Comparison of ENCODE assay signal across 13 cellular contexts in the genomic region with DNA sequence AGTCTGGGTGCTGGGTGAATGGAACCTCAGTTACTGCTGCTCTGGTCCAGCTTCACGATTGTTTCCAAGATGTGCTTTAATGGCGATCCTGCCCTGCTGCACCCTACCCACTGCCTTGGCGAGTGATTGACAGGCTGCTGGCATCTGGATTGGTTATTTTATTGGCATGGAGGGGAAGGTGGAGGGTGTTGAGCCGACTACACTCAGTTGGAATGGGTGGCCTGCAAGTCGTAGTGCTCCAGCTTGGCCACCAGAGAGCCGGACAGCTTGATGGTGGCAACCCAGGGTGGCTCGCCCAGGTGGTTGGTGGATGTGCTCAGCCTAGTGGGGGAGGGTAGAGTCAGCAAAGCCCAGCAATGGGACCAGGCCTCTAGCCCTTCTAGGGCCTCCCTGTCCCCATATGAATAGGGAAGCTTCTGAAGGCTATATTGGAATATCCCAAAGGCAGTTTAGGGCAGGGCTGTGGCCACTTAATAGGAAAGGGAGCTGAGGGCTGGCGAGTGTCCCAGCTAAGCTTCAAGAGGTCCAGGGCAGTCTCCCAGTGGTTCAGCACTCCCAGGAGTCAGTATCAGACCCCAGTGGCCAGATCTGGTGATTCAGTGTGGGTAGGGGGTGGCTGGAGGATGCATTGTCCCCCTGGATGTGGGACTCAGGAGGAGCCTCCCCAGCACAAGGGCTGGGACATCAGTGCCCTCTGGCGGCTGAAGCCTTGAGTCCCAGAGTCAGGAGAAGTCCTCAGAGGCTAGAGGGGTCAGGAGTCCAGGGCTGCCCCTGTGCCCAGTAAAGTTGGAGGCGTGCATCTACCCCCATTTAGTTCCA. TPM values are rescaled to one million over a fixed set of nuclear protein-coding genes. Genes with fewer than 3 reads are reported as not detected.
DNase-seq lines count a peak whose midpoint lies in the region; ATAC-seq, FAIRE-seq and TF ChIP-seq lines count a peak whose summit lies in the region.
"Had no signal": no experiment of that assay in that cellular context is flagged by ENCODE, and none has a peak within 500 bp of the region (broad histone marks: within the 10 kb centered on the region; RNA-seq: fewer than 3 reads in every experiment).

No MANE protein-coding gene starts in this region.

- H2AFZ ChIP-seq in HepG2 (ENCODE audit: low read length), result no peak overlapping the region

- peak; percentile 24 for DNase-seq in HepG2 (ENCODE audit: low spot score)
- DNase-seq in right lobe of liver, result no peak
- no peak for DNase-seq in T-helper 17 cell
- no peak for DNase-seq in fibroblast of mammary gland (ENCODE audit: low read depth)
- DNase-seq in NCI-H187 (lab: John Stamatoyannopoulos, UW), result no peak
- DNase-seq: NCI-H146, occipital lobe had no signal

- H3K4me1 ChIP-seq in HepG2 (ENCODE audit: insufficient read depth, low read length), result peaks cover 15% of the 10 kb centered on the region
- H3K4me1 ChIP-seq in right lobe of liver, result peaks cover 0 to 9% (median 0%) of the 10 kb centered on the region in 4 donors

- H3K4me3 Mint-ChIP-seq in T-helper 17 cell, result no peak overlapping the region

- no peaks in the 10 kb centered on the region for H3K27me3 Mint-ChIP-seq in T-helper 17 cell

- no peak overlapping the region for H3K4me2 ChIP-seq in HepG2 (ENCODE audit: low read depth, low read length)

- peak; percentile 56 for ATAC-seq in HepG2
- no peak for ATAC-seq in right lobe of liver
- no peak for ATAC-seq in T-helper 17 cell
- ATAC-seq in HG03342 (IDR thresholded peaks at IDR 0.05; ENCODE audit: unreplicated experiment), result no peak
- no peak for ATAC-seq in GM21576 (IDR thresholded peaks at IDR 0.05; ENCODE audit: unreplicated experiment)
- no peak for ATAC-seq in HG03039 (IDR thresholded peaks at IDR 0.05; ENCODE audit: unreplicated experiment)

- CTCF ChIA-PET in HepG2 (lab: Yijun Ruan, JAX; ENCODE audit: low intra/inter-chr PET ratio, low total read pairs), result no interaction called here

- peaks cover 2 to 13% of the 10 kb centered on the region in 2 experiments; a peak in 3 of 5 replicates for H3K27me3 ChIP-seq in HepG2 (ENCODE audit: control insufficient read depth in 1 of 2, insufficient read depth in 2 of 2, low read length in 2 of 2)
- no peaks in the 10 kb centered on the region for H3K27me3 ChIP-seq in right lobe of liver
- H3K27me3 ChIP-seq: SJSA1 had no signal

- peak overlapping the region; percentile 45 for H3K27ac Mint-ChIP-seq in T-helper 17 cell

- H3K9ac ChIP-seq in HepG2 (ENCODE audit: insufficient read depth, low read depth, low read length), result no peak overlapping the region
- H3K9ac ChIP-seq: BLaER1 had no signal

- TF ChIP-seq CTCF in HepG2 (CRISPR knock-in tag; IDR thresholded peaks at IDR 0.05) (peak; percentile 50), right lobe of liver (IDR thresholded peaks at IDR 0.05) (peak in 1 of 4 donors; percentile 11), fibroblast of mammary gland (conservative IDR thresholded peaks at IDR 0.05; ENCODE audit: control insufficient read depth, insufficient read depth, low read depth, low read length) (peak; percentile 26)

- peaks cover 19% of the 10 kb centered on the region for H3K4me1 Mint-ChIP-seq in T-helper 17 cell

- no peak overlapping the region for H3K27ac ChIP-seq in HepG2 (ENCODE audit: extremely low read length, insufficient read depth, low read length)
- H3K27ac ChIP-seq in right lobe of liver, result no peak overlapping the region
- H3K27ac ChIP-seq: BLaER1, SJSA1 had no signal

- peaks cover 4% of the 10 kb centered on the region; the same call in 1 of the 2 replicates for H4K20me1 ChIP-seq in HepG2 (ENCODE audit: insufficient read depth, low read length)

- H3K36me3 Mint-ChIP-seq in T-helper 17 cell (ENCODE audit: low read depth), result peaks cover 15% of the 10 kb centered on the region

- TF ChIP-seq RAD21 in HepG2 (CRISPR knock-in tag; IDR thresholded peaks at IDR 0.05), result peak; percentile 45

- POLR2A ChIA-PET in HepG2 (lab: Yijun Ruan, JAX), result interaction anchor here (1.4 to 2.5 kb wide), 2 partner anchors 10 to 24 kb away, joined by 3 to 15 read pairs; partner anchors contain the start of gene PSMD8

- no peak for TF ChIP-seq EP300 in HepG2 (IDR thresholded peaks at IDR 0.05; ENCODE audit: low read depth in 2 of 2, low read length in 2 of 2)
- no peak for TF ChIP-seq EP300 in HepG2 (CRISPR knock-in tag; IDR thresholded peaks at IDR 0.05; ENCODE audit: borderline replicate concordance)

- H3K9me3 ChIP-seq in HepG2 (ENCODE audit: low read length), result no peaks in the 10 kb centered on the region
- H3K9me3 ChIP-seq in right lobe of liver, result no peaks in the 10 kb centered on the region
- H3K9me3 ChIP-seq in T-helper 17 cell (ENCODE audit: control insufficient read depth, low read length, poor library complexity, severe bottlenecking), result no peaks in the 10 kb centered on the region
- H3K9me3 ChIP-seq: BLaER1, SJSA1 had no signal

- intact Hi-C loops in HepG2 (cut with micrococcal nuclease; ENCODE audit: unreplicated experiment), result no loop called here
- intact Hi-C loops in right lobe of liver (cut with DNase I), result no loop called here

- no peak for TF ChIP-seq POLR2A in HepG2 (IDR thresholded peaks at IDR 0.05; ENCODE audit: insufficient read depth in 1 of 2, low read depth in 2 of 2, low read length in 2 of 2)
- TF ChIP-seq POLR2A in right lobe of liver (IDR thresholded peaks at IDR 0.05), result no peak

- no peak overlapping the region for H3K4me3 ChIP-seq in HepG2 (replicated peaks in 1 of 3; ENCODE audit: insufficient read depth in 1 of 3, low read depth in 2 of 3, low read length in 3 of 3)
- H3K4me3 ChIP-seq in right lobe of liver, result no peak overlapping the region
- H3K4me3 ChIP-seq in fibroblast of mammary gland (ENCODE audit: control insufficient read depth, low read depth, low read length), result no peak overlapping the region
- H3K4me3 ChIP-seq: BLaER1, SJSA1 had no signal

- H3K79me2 ChIP-seq in HepG2 (ENCODE audit: insufficient read depth, low read length), result no peaks in the 10 kb centered on the region

- no TSS peak for BruUV-seq in HepG2 (replicated peaks; lab: Mats Ljungman, UMichigan)

- peaks cover 18 to 38% of the 10 kb centered on the region in 2 experiments for H3K36me3 ChIP-seq in HepG2 (replicated peaks in 1 of 2; ENCODE audit: control insufficient read depth in 1 of 2, insufficient read depth in 2 of 2, low read length in 2 of 2)
- H3K36me3 ChIP-seq in right lobe of liver, result peaks cover 0 to 38% (median 18%) of the 10 kb centered on the region in 4 donors

- in situ Hi-C loops in HepG2 (cut with HindIII; ENCODE audit: extremely low pct_ligation_motif_present, low pct_unique_long_range_greater_than_20kb), result no loop called here

- WGBS in HepG2 (ENCODE audit: low lambda C conversion rate), result 76% methylated on average over 5 of the region's 10 CpGs
- 80% methylated on average over 2 of the region's 10 CpGs for WGBS in right lobe of liver (ENCODE audit: insufficient coverage, low coverage, low lambda C conversion rate, missing lambda C conversion rate)

- no peak for FAIRE-seq in HepG2 (lab: Jason Lieb, UNC)

RNA-seq across cellular contexts. Expression of gene GGN, which starts 3.4 kb away (rescaled TPM):
- total RNA-seq in HepG2 (2016; rRNA removed; fragmentation: Illumina TruSeq; extraction: Trizol) (not detected in 2 replicates), right lobe of liver (not detected), T-helper 17 cell (not detected)
- total RNA-seq in HepG2 (2016; cell fraction: cytosol; rRNA removed; fragmentation: Illumina TruSeq; extraction: Trizol; ENCODE audit: low read depth), result not detected in 2 replicates
- not detected in 2 replicates for total RNA-seq in HepG2 (2016; cell fraction: insoluble cytoplasmic fraction; rRNA removed; fragmentation: Illumina TruSeq; extraction: Trizol)
- total RNA-seq in HepG2 (2016; cell fraction: membrane; rRNA removed; fragmentation: Illumina TruSeq; extraction: Trizol), result not detected in 2 replicates
- not detected in 2 replicates for total RNA-seq in HepG2 (2016; cell fraction: nucleus; rRNA removed; fragmentation: Illumina TruSeq; extraction: Trizol)
- 0.07 TPM in 1 of 2 replicates, not detected in the other for polyA plus RNA-seq in HepG2 (2011; rRNA removed)
- polyA plus RNA-seq in HepG2 (2011; cell fraction: cytosol; rRNA removed), result not detected in 2 replicates
- 0.06 and 0.14 TPM in 2 replicates for polyA plus RNA-seq in HepG2 (2011; cell fraction: nucleus; rRNA removed)
- polyA plus RNA-seq in HepG2 (2012), result 0.08 and 0.28 TPM in 2 replicates
- polyA plus RNA-seq in HepG2 (2016; cell fraction: cytosol; fragmentation: Illumina TruSeq; extraction: Trizol; ENCODE audit: low read depth), result not detected in 2 replicates
- not detected in 2 replicates for polyA plus RNA-seq in HepG2 (2016; cell fraction: insoluble cytoplasmic fraction; fragmentation: Illumina TruSeq; extraction: Trizol; ENCODE audit: low read depth)
- not detected in 2 replicates for polyA plus RNA-seq in HepG2 (2016; cell fraction: membrane; fragmentation: Illumina TruSeq; extraction: Trizol; ENCODE audit: low read depth)
- not detected in 2 replicates for polyA plus RNA-seq in HepG2 (2016; cell fraction: nucleus; fragmentation: Illumina TruSeq; extraction: Trizol; ENCODE audit: insufficient read depth, low read depth)
- polyA minus RNA-seq in HepG2 (2011; rRNA and poly(A)+ RNA removed; ENCODE audit: low replicate concordance), result not detected in 2 replicates
- polyA minus RNA-seq in HepG2 (2011; cell fraction: cytosol; rRNA and poly(A)+ RNA removed), result not detected in 2 replicates
- not detected in 2 replicates for polyA minus RNA-seq in HepG2 (2011; cell fraction: nucleus; rRNA and poly(A)+ RNA removed)
- total RNA-seq: urinary bladder had no signal

RNA-seq across cellular contexts. Expression of gene SPRED3, which starts 4.1 kb away (rescaled TPM):
- total RNA-seq in HepG2 (2016; rRNA removed; fragmentation: Illumina TruSeq; extraction: Trizol), result 0.06 and 0.15 TPM in 2 replicates
- total RNA-seq in HepG2 (2016; cell fraction: cytosol; rRNA removed; fragmentation: Illumina TruSeq; extraction: Trizol; ENCODE audit: low read depth), result 0.09 TPM in 1 of 2 replicates, not detected in the other
- total RNA-seq in HepG2 (2016; cell fraction: insoluble cytoplasmic fraction; rRNA removed; fragmentation: Illumina TruSeq; extraction: Trizol), result 0.19 TPM in 1 of 2 replicates, not detected in the other
- total RNA-seq in HepG2 (2016; cell fraction: membrane; rRNA removed; fragmentation: Illumina TruSeq; extraction: Trizol), result 0.15 and 0.28 TPM in 2 replicates
- total RNA-seq in HepG2 (2016; cell fraction: nucleus; rRNA removed; fragmentation: Illumina TruSeq; extraction: Trizol), result not detected in 2 replicates
- 0.17 and 0.54 TPM in 2 replicates for polyA plus RNA-seq in HepG2 (2011; rRNA removed)
- polyA plus RNA-seq in HepG2 (2011; cell fraction: cytosol; rRNA removed), result 0.04 and 0.08 TPM in 2 replicates
- 2.7 TPM in 2 replicates for polyA plus RNA-seq in HepG2 (2011; cell fraction: nucleus; rRNA removed)
- polyA plus RNA-seq in HepG2 (2012), result 0.03 and 0.43 TPM in 2 replicates
- polyA plus RNA-seq in HepG2 (2016; cell fraction: cytosol; fragmentation: Illumina TruSeq; extraction: Trizol; ENCODE audit: low read depth), result 0.02 TPM in 2 replicates
- 0.10 and 0.17 TPM in 2 replicates for polyA plus RNA-seq in HepG2 (2016; cell fraction: insoluble cytoplasmic fraction; fragmentation: Illumina TruSeq; extraction: Trizol; ENCODE audit: low read depth)
- 0.13 TPM in 2 replicates for polyA plus RNA-seq in HepG2 (2016; cell fraction: membrane; fragmentation: Illumina TruSeq; extraction: Trizol; ENCODE audit: low read depth)
- 0.59 and 2.3 TPM in 2 replicates for polyA plus RNA-seq in HepG2 (2016; cell fraction: nucleus; fragmentation: Illumina TruSeq; extraction: Trizol; ENCODE audit: insufficient read depth, low read depth)
- polyA minus RNA-seq in HepG2 (2011; rRNA and poly(A)+ RNA removed; ENCODE audit: low replicate concordance), result 0.44 and 2.6 TPM in 2 replicates
- polyA minus RNA-seq in HepG2 (2011; cell fraction: cytosol; rRNA and poly(A)+ RNA removed), result not detected in 2 replicates
- 1.5 and 1.7 TPM in 2 replicates for polyA minus RNA-seq in HepG2 (2011; cell fraction: nucleus; rRNA and poly(A)+ RNA removed)
- total RNA-seq in right lobe of liver, result under 1 TPM in 4 of 6 experiments, not detected in 2; 0.12 to 0.37 (median 0.22) TPM
- 1 to 10 TPM; 1.6 to 2.2 TPM for total RNA-seq in T-helper 17 cell

RNA-seq across cellular contexts. Expression of gene PSMD8, which starts 10.0 kb away (rescaled TPM):
- 162 and 182 TPM in 2 replicates for total RNA-seq in HepG2 (2016; rRNA removed; fragmentation: Illumina TruSeq; extraction: Trizol)
- total RNA-seq in HepG2 (2016; cell fraction: cytosol; rRNA removed; fragmentation: Illumina TruSeq; extraction: Trizol; ENCODE audit: low read depth), result 33.9 and 38.1 TPM in 2 replicates
- 152 and 200 TPM in 2 replicates for total RNA-seq in HepG2 (2016; cell fraction: insoluble cytoplasmic fraction; rRNA removed; fragmentation: Illumina TruSeq; extraction: Trizol)
- 48.9 and 51.9 TPM in 2 replicates for total RNA-seq in HepG2 (2016; cell fraction: membrane; rRNA removed; fragmentation: Illumina TruSeq; extraction: Trizol)
- 54.2 and 57.6 TPM in 2 replicates for total RNA-seq in HepG2 (2016; cell fraction: nucleus; rRNA removed; fragmentation: Illumina TruSeq; extraction: Trizol)
- polyA plus RNA-seq in HepG2 (2011; rRNA removed), result 296 and 301 TPM in 2 replicates
- polyA plus RNA-seq in HepG2 (2011; cell fraction: cytosol; rRNA removed), result 291 and 381 TPM in 2 replicates
- polyA plus RNA-seq in HepG2 (2011; cell fraction: nucleus; rRNA removed), result 94.6 and 107 TPM in 2 replicates
- polyA plus RNA-seq in HepG2 (2012), result 96.4 and 131 TPM in 2 replicates
- 42.7 and 43.8 TPM in 2 replicates for polyA plus RNA-seq in HepG2 (2016; cell fraction: cytosol; fragmentation: Illumina TruSeq; extraction: Trizol; ENCODE audit: low read depth)
- polyA plus RNA-seq in HepG2 (2016; cell fraction: insoluble cytoplasmic fraction; fragmentation: Illumina TruSeq; extraction: Trizol; ENCODE audit: low read depth), result 227 and 233 TPM in 2 replicates
- polyA plus RNA-seq in HepG2 (2016; cell fraction: membrane; fragmentation: Illumina TruSeq; extraction: Trizol; ENCODE audit: low read depth), result 48.1 and 50.0 TPM in 2 replicates
- 103 and 107 TPM in 2 replicates for polyA plus RNA-seq in HepG2 (2016; cell fraction: nucleus; fragmentation: Illumina TruSeq; extraction: Trizol; ENCODE audit: insufficient read depth, low read depth)
- polyA minus RNA-seq in HepG2 (2011; rRNA and poly(A)+ RNA removed; ENCODE audit: low replicate concordance), result 239 and 250 TPM in 2 replicates
- polyA minus RNA-seq in HepG2 (2011; cell fraction: cytosol; rRNA and poly(A)+ RNA removed), result 71.2 and 79.0 TPM in 2 replicates
- 39.3 and 41.1 TPM in 2 replicates for polyA minus RNA-seq in HepG2 (2011; cell fraction: nucleus; rRNA and poly(A)+ RNA removed)
- total RNA-seq in right lobe of liver, result 100 to 1,000 TPM in 2 of 6 experiments, 10 to 100 TPM in 4; 69.2 to 181 (median 75.2) TPM
- total RNA-seq in T-helper 17 cell, result 10 to 100 TPM; 75.9 to 84.7 TPM

RNA-seq across cellular contexts. Expression of gene FAM98C, which starts 18.5 kb away (rescaled TPM):
- 7.4 and 10.0 TPM in 2 replicates for total RNA-seq in HepG2 (2016; rRNA removed; fragmentation: Illumina TruSeq; extraction: Trizol)
- 6.0 TPM in 2 replicates for total RNA-seq in HepG2 (2016; cell fraction: cytosol; rRNA removed; fragmentation: Illumina TruSeq; extraction: Trizol; ENCODE audit: low read depth)
- 6.7 and 10.1 TPM in 2 replicates for total RNA-seq in HepG2 (2016; cell fraction: insoluble cytoplasmic fraction; rRNA removed; fragmentation: Illumina TruSeq; extraction: Trizol)
- 6.6 and 6.9 TPM in 2 replicates for total RNA-seq in HepG2 (2016; cell fraction: membrane; rRNA removed; fragmentation: Illumina TruSeq; extraction: Trizol)
- total RNA-seq in HepG2 (2016; cell fraction: nucleus; rRNA removed; fragmentation: Illumina TruSeq; extraction: Trizol), result 7.8 and 8.6 TPM in 2 replicates
- 11.0 and 11.5 TPM in 2 replicates for polyA plus RNA-seq in HepG2 (2011; rRNA removed)
- polyA plus RNA-seq in HepG2 (2011; cell fraction: cytosol; rRNA removed), result 5.8 and 10.9 TPM in 2 replicates
- 28.8 and 32.0 TPM in 2 replicates for polyA plus RNA-seq in HepG2 (2011; cell fraction: nucleus; rRNA removed)
- 5.4 and 7.0 TPM in 2 replicates for polyA plus RNA-seq in HepG2 (2012)
- polyA plus RNA-seq in HepG2 (2016; cell fraction: cytosol; fragmentation: Illumina TruSeq; extraction: Trizol; ENCODE audit: low read depth), result 5.1 and 5.9 TPM in 2 replicates
- 7.4 and 8.0 TPM in 2 replicates for polyA plus RNA-seq in HepG2 (2016; cell fraction: insoluble cytoplasmic fraction; fragmentation: Illumina TruSeq; extraction: Trizol; ENCODE audit: low read depth)
- 5.4 and 6.1 TPM in 2 replicates for polyA plus RNA-seq in HepG2 (2016; cell fraction: membrane; fragmentation: Illumina TruSeq; extraction: Trizol; ENCODE audit: low read depth)
- polyA plus RNA-seq in HepG2 (2016; cell fraction: nucleus; fragmentation: Illumina TruSeq; extraction: Trizol; ENCODE audit: insufficient read depth, low read depth), result 18.2 and 20.4 TPM in 2 replicates
- 5.8 and 6.2 TPM in 2 replicates for polyA minus RNA-seq in HepG2 (2011; rRNA and poly(A)+ RNA removed; ENCODE audit: low replicate concordance)
- 4.2 and 5.5 TPM in 2 replicates for polyA minus RNA-seq in HepG2 (2011; cell fraction: cytosol; rRNA and poly(A)+ RNA removed)
- polyA minus RNA-seq in HepG2 (2011; cell fraction: nucleus; rRNA and poly(A)+ RNA removed), result 3.7 and 4.5 TPM in 2 replicates
- total RNA-seq in right lobe of liver, result 10 to 100 TPM in 3 of 6 experiments, 1 to 10 TPM in 3; 7.6 to 19.8 (median 9.8) TPM
- 10 to 100 TPM; 29.2 to 31.9 TPM for total RNA-seq in T-helper 17 cell

RNA-seq across cellular contexts. Expression of gene RASGRP4, which starts 41.6 kb away (rescaled TPM):
- total RNA-seq in HepG2 (2016; rRNA removed; fragmentation: Illumina TruSeq; extraction: Trizol), result not detected in 2 replicates
- total RNA-seq in HepG2 (2016; cell fraction: cytosol; rRNA removed; fragmentation: Illumina TruSeq; extraction: Trizol; ENCODE audit: low read depth), result not detected in 2 replicates
- not detected in 2 replicates for total RNA-seq in HepG2 (2016; cell fraction: insoluble cytoplasmic fraction; rRNA removed; fragmentation: Illumina TruSeq; extraction: Trizol)
- not detected in 2 replicates for total RNA-seq in HepG2 (2016; cell fraction: membrane; rRNA removed; fragmentation: Illumina TruSeq; extraction: Trizol)
- not detected in 2 replicates for total RNA-seq in HepG2 (2016; cell fraction: nucleus; rRNA removed; fragmentation: Illumina TruSeq; extraction: Trizol)
- not detected in 2 replicates for polyA plus RNA-seq in HepG2 (2011; rRNA removed)
- polyA plus RNA-seq in HepG2 (2011; cell fraction: cytosol; rRNA removed), result not detected in 2 replicates
- not detected in 2 replicates for polyA plus RNA-seq in HepG2 (2011; cell fraction: nucleus; rRNA removed)
- polyA plus RNA-seq in HepG2 (2012), result 0.08 and 0.17 TPM in 2 replicates
- not detected in 2 replicates for polyA plus RNA-seq in HepG2 (2016; cell fraction: cytosol; fragmentation: Illumina TruSeq; extraction: Trizol; ENCODE audit: low read depth)
- polyA plus RNA-seq in HepG2 (2016; cell fraction: insoluble cytoplasmic fraction; fragmentation: Illumina TruSeq; extraction: Trizol; ENCODE audit: low read depth), result not detected in 2 replicates
- not detected in 2 replicates for polyA plus RNA-seq in HepG2 (2016; cell fraction: membrane; fragmentation: Illumina TruSeq; extraction: Trizol; ENCODE audit: low read depth)
- polyA plus RNA-seq in HepG2 (2016; cell fraction: nucleus; fragmentation: Illumina TruSeq; extraction: Trizol; ENCODE audit: insufficient read depth, low read depth), result not detected in 2 replicates
- not detected in 2 replicates for polyA minus RNA-seq in HepG2 (2011; rRNA and poly(A)+ RNA removed; ENCODE audit: low replicate concordance)
- not detected in 2 replicates for polyA minus RNA-seq in HepG2 (2011; cell fraction: cytosol; rRNA and poly(A)+ RNA removed)
- not detected in 2 replicates for polyA minus RNA-seq in HepG2 (2011; cell fraction: nucleus; rRNA and poly(A)+ RNA removed)
- total RNA-seq in right lobe of liver, result 1 to 10 TPM in 2 of 6 experiments, under 1 TPM in 4; 0.77 to 1.5 (median 0.93) TPM
- 1 to 10 TPM; 1.6 to 2.8 TPM for total RNA-seq in T-helper 17 cell
- total RNA-seq: SJSA1 had no signal
